In the genomic region with DNA sequence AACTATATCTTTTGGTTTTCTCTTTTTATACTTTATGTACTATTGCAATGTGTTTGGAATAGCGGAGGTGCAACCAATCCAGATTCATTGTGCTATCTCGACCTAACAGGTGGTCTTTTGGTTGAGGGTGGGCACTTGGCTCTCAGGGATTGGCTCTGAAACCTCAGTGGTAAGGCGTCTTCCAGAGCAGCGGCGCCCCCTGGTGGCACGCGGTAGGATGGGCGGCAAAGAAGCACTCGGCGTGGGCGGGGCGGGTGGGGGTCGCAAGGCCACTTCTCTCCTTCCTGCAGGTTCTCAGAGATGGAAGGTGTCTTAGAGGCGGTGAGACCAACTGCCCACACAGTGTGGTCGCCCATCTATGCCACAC, we compare ENCODE assay signal across 8 cellular contexts. TPM values are rescaled to one million over a fixed set of nuclear protein-coding genes. Genes with fewer than 3 reads are reported as not detected.
DNase-seq lines count a peak whose midpoint lies in the region; ATAC-seq and TF ChIP-seq lines count a peak whose summit lies in the region.

No MANE protein-coding gene starts in this region.

- H3K9me3 ChIP-seq in OCI-LY3 (ENCODE audit: insufficient read depth, low read length): no peaks in the 10 kb centered on the region
- no peaks in the 10 kb centered on the region for H3K9me3 ChIP-seq in stomach

- H3K79me2 ChIP-seq in OCI-LY3 (ENCODE audit: low read length): no peaks in the 10 kb centered on the region

- H3K4me2 ChIP-seq in OCI-LY3 (ENCODE audit: low read length): peak overlapping the region; percentile 96

- H3K27me3 Mint-ChIP-seq in neural crest cell (ENCODE audit: low read depth): no peaks in the 10 kb centered on the region

- H3K4me3 Mint-ChIP-seq in neural crest cell: no peak overlapping the region

- H2AFZ ChIP-seq in OCI-LY3 (ENCODE audit: low read depth, low read length): peak overlapping the region; percentile 89

- TF ChIP-seq EP300 in stomach (IDR thresholded peaks at IDR 0.05): no peak

- H4K20me1 ChIP-seq in OCI-LY3 (ENCODE audit: insufficient read depth, low read length): no peaks in the 10 kb centered on the region

- H3K9me3 Mint-ChIP-seq in neural crest cell: no peaks in the 10 kb centered on the region

- no peak overlapping the region for H3K27ac ChIP-seq in OCI-LY3 (ENCODE audit: low read length)
- peak overlapping the region in 3 of 5 donors; percentile 44 to 61 (median 53) for H3K27ac ChIP-seq in stomach

- H3K27me3 ChIP-seq in OCI-LY3 (ENCODE audit: low read depth, low read length) (peaks cover 20% of the 10 kb centered on the region), stomach (no peaks in the 10 kb centered on the region)

- ATAC-seq in GM19023 (IDR thresholded peaks at IDR 0.05; ENCODE audit: unreplicated experiment) (peak; percentile 55), HG03460 (IDR thresholded peaks at IDR 0.05; ENCODE audit: unreplicated experiment) (peak; percentile 46)

- WGBS in stomach, 5 donors: 0 to 3% (median 1%) methylated on average over 8 to 15 of the region's 15 CpGs

- intact Hi-C loops in stomach (cut with DNase I; ENCODE audit: low total_unique reads): loop anchor here (5.0 to 10.0 kb wide), 3 partner anchors 58 to 1015 kb away; no protein-coding TSS in a partner anchor

- H3K9ac ChIP-seq in OCI-LY3 (ENCODE audit: low read length): peak overlapping the region; percentile 39; the same call in 1 of the 2 replicates

- no peak for TF ChIP-seq POLR2A in stomach (IDR thresholded peaks at IDR 0.05)

- H3K36me3 Mint-ChIP-seq in neural crest cell (ENCODE audit: low read depth): no peaks in the 10 kb centered on the region

- H3K4me3 ChIP-seq in AG10803 (ENCODE audit: low read length) (peak overlapping the region; percentile 62), OCI-LY3 (ENCODE audit: low read length) (peak overlapping the region; percentile 82), stomach (peak overlapping the region; percentile 39 to 54 (median 50))

- peak; percentile 35 for DNase-seq in AG10803 (ENCODE audit: low read depth)
- DNase-seq in activated T-cell treated with anti-CD3 and anti-CD28 coated beads, Interleukin-2, amount 50 U/mL, for 48 hours: peak; percentile 86 to 89
- peak; percentile 44 for DNase-seq in fibroblast of peridontal ligament (ENCODE audit: extremely low read depth)
- DNase-seq in neural crest cell (ENCODE audit: low read depth, low spot score): peak; percentile 75
- peak; percentile 75 for DNase-seq in stomach

- H3K27ac Mint-ChIP-seq in neural crest cell (ENCODE audit: unreplicated experiment): no peak overlapping the region

- peaks cover 15% of the 10 kb centered on the region for H3K4me1 Mint-ChIP-seq in neural crest cell

- H3K36me3 ChIP-seq in OCI-LY3 (replicated peaks; ENCODE audit: low read depth, low read length) (no peaks in the 10 kb centered on the region), stomach (no peaks in the 10 kb centered on the region)

- TF ChIP-seq CTCF in AG10803 (conservative IDR thresholded peaks at IDR 0.05; ENCODE audit: low read length): peak; percentile 71
- TF ChIP-seq CTCF in OCI-LY3 (IDR thresholded peaks at IDR 0.05; ENCODE audit: low read depth, low read length): peak; percentile 53
- TF ChIP-seq CTCF in neural crest cell (conservative IDR thresholded peaks at IDR 0.05): peak; percentile 78
- TF ChIP-seq CTCF in stomach (IDR thresholded peaks at IDR 0.05): peak in 5 of 7 experiments; percentile 44 to 93 (median 89)

- 0 out of 2 replicates have a peak, but pooled peaks cover 7% of the 10 kb centered on the region for H3K4me1 ChIP-seq in OCI-LY3 (ENCODE audit: low read length)
- peaks cover 5 to 9% (median 8%) of the 10 kb centered on the region in 4 donors for H3K4me1 ChIP-seq in stomach

RNA-seq across cellular contexts. Expression of gene PLET1, which starts 19.2 kb away (rescaled TPM):
- not detected in 2 replicates for total RNA-seq in neural crest cell
- not detected for total RNA-seq in stomach
- polyA plus RNA-seq in stomach: not detected

RNA-seq across cellular contexts. Expression of gene PTS, which starts 53.7 kb away (rescaled TPM):
- 39.7 and 40.1 TPM in 2 replicates for total RNA-seq in neural crest cell
- total RNA-seq in stomach: 10 to 100 TPM; 11.3 to 87.8 (median 33.2) TPM
- 10 to 100 TPM; 53.0 to 76.1 (median 71.0) TPM for polyA plus RNA-seq in stomach

Comparison
In these comparisons a context has a peak if more than half of its experiments do, and no peak if none do; other contexts are left out.
1. DNase-seq: peak in every context shown above with its lines; median percentile 88 in activated T-cell treated with anti-CD3 and anti-CD28 coated beads, Interleukin-2, amount 50 U/mL, for 48 hours; 75 in neural crest cell; 75 in stomach; 44 in fibroblast of peridontal ligament; 35 in AG10803.